In genomic region chr15:55742498-55742926, GRCh38 we compare ENCODE assay signal across 8 cellular contexts. TPM values are rescaled to one million over a fixed set of nuclear protein-coding genes. Genes with fewer than 3 reads are reported as not detected.
DNase-seq lines count a peak whose midpoint lies in the region; ATAC-seq and TF ChIP-seq lines count a peak whose summit lies in the region.

No MANE protein-coding gene starts in this region.

- 0% methylated on average over 50 to 52 of the region's 52 CpGs for WGBS in heart right ventricle, 2 donors

- peaks cover 0 to 72% (median 10%) of the 10 kb centered on the region in 7 donors for H3K27me3 ChIP-seq in heart right ventricle

- peak overlapping the region; percentile 63 to 91 (median 78) for H3K4me3 ChIP-seq in heart right ventricle

- TF ChIP-seq CTCF in heart right ventricle (IDR thresholded peaks at IDR 0.05), result peak in 1 of 9 donors; percentile 7

- no peaks in the 10 kb centered on the region for H3K36me3 ChIP-seq in heart right ventricle

- intact Hi-C loops in heart right ventricle (cut with DNase I), result loop anchor here in 1 of 10 donors (10.0 kb wide), 1 partner anchor 68 kb away; no protein-coding TSS in a partner anchor

- peak overlapping the region in 9 of 10 donors; percentile 58 to 87 (median 77) for H3K27ac ChIP-seq in heart right ventricle

- peak; percentile 19 to 72 (median 51) for ATAC-seq in heart right ventricle

- H3K4me1 ChIP-seq in heart right ventricle, result peaks cover 0 to 34% (median 14%) of the 10 kb centered on the region in 9 donors

- H3K9me3 ChIP-seq in heart right ventricle, result no peaks in the 10 kb centered on the region

- DNase-seq in ELF-1 (ENCODE audit: low read depth, low spot score) (peak; percentile 39), HuH-7.5 (ENCODE audit: low spot score) (peak; percentile 39), heart right ventricle (peak; percentile 34 to 38), retina (peak; percentile 91), epidermal melanocyte (ENCODE audit: insufficient read length, low spot score) (no peak), NCI-H510A treated with DMSO at 0.1 percent for 48 hours (lab: John Stamatoyannopoulos, UW) (no peak), NCI-H2107 (lab: John Stamatoyannopoulos, UW) (no peak)
- DNase-seq in activated T-cell treated with anti-CD3 and anti-CD28 coated beads, Interleukin-2, amount 50 U/mL, for 48 hours, result peak; percentile 34 to 48

RNA-seq across cellular contexts. Expression of gene PRTG, which starts 0.4 kb away (rescaled TPM):
- total RNA-seq in heart right ventricle, result 1 to 10 TPM in 5 of 10 donors, under 1 TPM in 5; 0.46 to 1.9 (median 1.1) TPM
- polyA plus RNA-seq in heart right ventricle, result under 1 TPM; 0.29 to 0.66 TPM

Comparison
In these comparisons a context has a peak if more than half of its experiments do, and no peak if none do; other contexts are left out.
1. DNase-seq: peak in ELF-1 (single experiment), HuH-7.5 (single experiment), activated T-cell treated with anti-CD3 and anti-CD28 coated beads, Interleukin-2, amount 50 U/mL, for 48 hours (2 of 2), heart right ventricle (2 of 2) and retina (single experiment); none in epidermal melanocyte (single experiment), NCI-H510A treated with DMSO at 0.1 percent for 48 hours (single experiment) and NCI-H2107 (single experiment).